In the genomic region with DNA sequence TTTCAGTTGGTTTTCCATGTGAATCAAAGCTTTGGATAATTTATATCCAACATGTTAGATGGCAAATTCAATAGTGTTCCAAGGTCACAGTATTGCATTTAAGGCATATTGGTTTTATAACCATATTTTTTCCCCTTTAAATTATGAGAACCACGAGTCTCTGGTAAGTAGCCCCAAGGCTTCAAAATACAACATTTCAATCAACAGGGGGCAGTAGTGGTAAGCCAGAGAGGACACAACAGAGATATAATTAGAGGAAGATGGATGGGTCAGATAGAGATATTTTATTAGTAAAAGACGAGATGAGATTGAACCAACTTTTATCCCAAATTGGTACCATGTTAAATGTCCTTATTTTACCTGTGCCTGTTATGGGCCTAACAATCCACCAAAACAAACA, we compare ENCODE assay signal across 14 cellular contexts. TPM values are rescaled to one million over a fixed set of nuclear protein-coding genes. Genes with fewer than 3 reads are reported as not detected.
DNase-seq lines count a peak whose midpoint lies in the region; ATAC-seq, FAIRE-seq and TF ChIP-seq lines count a peak whose summit lies in the region.
"Had no signal": no experiment of that assay in that cellular context is flagged by ENCODE, and none has a peak within 500 bp of the region (broad histone marks: within the 10 kb centered on the region; RNA-seq: fewer than 3 reads in every experiment).

No MANE protein-coding gene starts in this region.

- intact Hi-C loops in CD4-positive, alpha-beta memory T cell (cut with micrococcal nuclease), result no loop called here

- no peak overlapping the region for H3K4me3 ChIP-seq in SU-DHL-6 (ENCODE audit: insufficient read depth, low read length, poor library complexity, severe bottlenecking)
- H3K4me3 ChIP-seq in CD4-positive, alpha-beta memory T cell (ENCODE audit: low read length in 2 of 2), result no peak overlapping the region

- H3K27me3 Mint-ChIP-seq in CD4-positive, alpha-beta memory T cell, result peaks cover 0 to 1% of the 10 kb centered on the region in 2 donors
- H3K27me3 Mint-ChIP-seq: dendritic cell treated with granulocyte-macrophage colony-stimulating factor and Interleukin-4, amounts not matched to agents 40 ng/mL and 50 ng/mL, for 4 days had no signal

- POLR2A ChIA-PET in CD4-positive, alpha-beta memory T cell (lab: Charles Lee; ENCODE audit: partially characterized antibody), result no interaction called here

- in situ Hi-C loops in ACHN (cut with HindIII; ENCODE audit: low pct_ligation_motif_present, low pct_unique_long_range_greater_than_20kb, low sequenced_read_pairs), result no loop called here

- no peaks in the 10 kb centered on the region for H3K36me3 Mint-ChIP-seq in CD4-positive, alpha-beta memory T cell

- no peak overlapping the region for H2AFZ ChIP-seq in SU-DHL-6 (ENCODE audit: low read depth, low read length, severe bottlenecking)

- DNase-seq in ACHN (peak; percentile 31), GM18507 (ENCODE audit: extremely low spot score, insufficient read length, low read depth) (no peak), iris pigment epithelial cell (ENCODE audit: low read depth) (peak; percentile 27), NCI-H187 (lab: John Stamatoyannopoulos, UW) (no peak)
- DNase-seq in CD4-positive, alpha-beta memory T cell, result no peak
- DNase-seq: activated gamma-delta T cell treated with Interleukin-2 at 50 U/mL for 16 hours; NCI-H1092; nephron progenitor cell; stimulated activated CD4-positive, alpha-beta T cell treated with anti-CD3 and anti-CD28 coated beads, Interleukin-1b, Interleukin-23, amount 100 ng/mL, for 48 hours had no signal

- no peak overlapping the region for H3K27ac ChIP-seq in SU-DHL-6 (ENCODE audit: low read depth, low read length)
- H3K27ac ChIP-seq in CD4-positive, alpha-beta memory T cell (ENCODE audit: low read depth, low read length), result no peak overlapping the region
- H3K27ac ChIP-seq: RWPE1 had no signal

- H3K79me2 ChIP-seq in SU-DHL-6 (ENCODE audit: insufficient read depth, low read length), result no peaks in the 10 kb centered on the region

- no peaks in the 10 kb centered on the region for H3K9me2 ChIP-seq in SU-DHL-6 (replicated peaks; ENCODE audit: insufficient read depth, low read length)

- ATAC-seq in GM21515 (IDR thresholded peaks at IDR 0.05; ENCODE audit: unreplicated experiment), result no peak
- no peak for ATAC-seq in HG03196 (IDR thresholded peaks at IDR 0.05; ENCODE audit: unreplicated experiment)

- CTCF ChIA-PET in CD4-positive, alpha-beta memory T cell (lab: Charles Lee; ENCODE audit: partially characterized antibody), result no interaction called here

- no peak overlapping the region for H3K4me2 ChIP-seq in SU-DHL-6 (ENCODE audit: low read depth, low read length, poor library complexity, severe bottlenecking)

- TF ChIP-seq CTCF in SU-DHL-6 (IDR thresholded peaks at IDR 0.05; ENCODE audit: insufficient read depth, low read length, poor library complexity, severe bottlenecking), result peak; percentile 21

- H4K20me1 ChIP-seq in SU-DHL-6 (ENCODE audit: low read depth, low read length), result no peaks in the 10 kb centered on the region

- FAIRE-seq in GM18507 (lab: Jason Lieb, UNC), result peak; percentile 36

- no peak overlapping the region for H3K4me3 Mint-ChIP-seq in CD4-positive, alpha-beta memory T cell
- H3K4me3 Mint-ChIP-seq: dendritic cell treated with granulocyte-macrophage colony-stimulating factor and Interleukin-4, amounts not matched to agents 40 ng/mL and 50 ng/mL, for 4 days; nephron progenitor cell had no signal

- no peaks in the 10 kb centered on the region for H3K4me1 ChIP-seq in CD4-positive, alpha-beta memory T cell (ENCODE audit: insufficient read depth, low read length)

- H3K9me3 ChIP-seq in SU-DHL-6 (ENCODE audit: insufficient read depth, low read length), result no peaks in the 10 kb centered on the region
- no peaks in the 10 kb centered on the region for H3K9me3 ChIP-seq in CD4-positive, alpha-beta memory T cell (ENCODE audit: control insufficient read depth in 1 of 2, low read length in 2 of 2)

- no peaks in the 10 kb centered on the region for H3K4me1 Mint-ChIP-seq in CD4-positive, alpha-beta memory T cell
- H3K4me1 Mint-ChIP-seq: nephron progenitor cell had no signal

- H3K9me3 Mint-ChIP-seq in CD4-positive, alpha-beta memory T cell, result no peaks in the 10 kb centered on the region
- H3K9me3 Mint-ChIP-seq: nephron progenitor cell had no signal

- no peak overlapping the region for H3K9ac ChIP-seq in SU-DHL-6 (ENCODE audit: low read length)

- no peaks in the 10 kb centered on the region for H3F3A ChIP-seq in SU-DHL-6 (ENCODE audit: insufficient read depth)

- H3K36me3 ChIP-seq in SU-DHL-6 (ENCODE audit: low read length), result no peaks in the 10 kb centered on the region
- H3K36me3 ChIP-seq in CD4-positive, alpha-beta memory T cell (ENCODE audit: insufficient read depth, low read length), result no peaks in the 10 kb centered on the region

- H3K27me3 ChIP-seq in SU-DHL-6 (ENCODE audit: low read length), result no peaks in the 10 kb centered on the region
- no peaks in the 10 kb centered on the region for H3K27me3 ChIP-seq in CD4-positive, alpha-beta memory T cell (ENCODE audit: insufficient read depth, low read length)

- no peak overlapping the region for H3K27ac Mint-ChIP-seq in CD4-positive, alpha-beta memory T cell
- H3K27ac Mint-ChIP-seq: dendritic cell treated with granulocyte-macrophage colony-stimulating factor and Interleukin-4, amounts not matched to agents 40 ng/mL and 50 ng/mL, for 4 days; nephron progenitor cell had no signal

RNA-seq across cellular contexts. Expression of a gene that starts 53.1 kb away (rescaled TPM):
- total RNA-seq in CD4-positive, alpha-beta memory T cell, result under 1 TPM in 1 of 2 experiments, not detected in 1; 0.17 TPM
- polyA plus RNA-seq in CD4-positive, alpha-beta memory T cell, result not detected

Comparison
In these comparisons a context has a peak if more than half of its experiments do, and no peak if none do; other contexts are left out.
1. DNase-seq: peak in ACHN (single experiment) and iris pigment epithelial cell (single experiment); none in GM18507 (single experiment), NCI-H187 (0 of 2) and CD4-positive, alpha-beta memory T cell (0 of 5).